In genomic region chr7:155254018-155254417, GRCh38 we compare ENCODE assay signal across 27 cellular contexts.
"Had no signal": no experiment of that assay in that cellular context is flagged by ENCODE, and none has a peak within 500 bp of the region (broad histone marks: within the 10 kb centered on the region; RNA-seq: fewer than 3 reads in every experiment).

No MANE protein-coding gene starts in this region.

- H3K36me3 ChIP-seq: esophagus squamous epithelium, left lung, right atrium auricular region, thyroid gland, upper lobe of left lung, vagina had no signal

- FAIRE-seq: colon, endometrium had no signal

- H3K4me1 ChIP-seq: left lung, upper lobe of left lung had no signal

- H3K36me3 Mint-ChIP-seq: activated naive CD4-positive, alpha-beta T cell treated with anti-CD3 and anti-CD28 coated beads, Interleukin-2, amount 50 U/mL, for 72 hours; natural killer cell had no signal

- H3K4me3 ChIP-seq: esophagus squamous epithelium, left lung, lung, right atrium auricular region, thyroid gland, upper lobe of left lung, vagina had no signal

- H3K9me3 Mint-ChIP-seq: activated B cell treated with CpG ODN at 0.5 μM for 24 hours; activated CD8-positive, alpha-beta T cell treated with anti-CD3 and anti-CD28 coated beads for 36 hours; activated naive CD4-positive, alpha-beta T cell treated with anti-CD3 and anti-CD28 coated beads, Interleukin-2, amount 50 U/mL, for 72 hours; natural killer cell; stimulated activated naive CD8-positive, alpha-beta T cell treated with anti-CD3 and anti-CD28 coated beads, Interleukin-15, Interleukin-2, amounts not matched to agents 100 ng/mL and 50 ng/mL, for 24 hours; T-helper 2 cell treated with Interferon-gamma antibody and Interleukin-4, amounts not matched to agents 5 μg/mL and 100 μg/mL, for 36 hours had no signal

- H3K27ac Mint-ChIP-seq: activated B cell treated with CpG ODN at 0.5 μM for 24 hours; activated CD8-positive, alpha-beta T cell treated with anti-CD3 and anti-CD28 coated beads for 36 hours; activated naive CD4-positive, alpha-beta T cell treated with anti-CD3 and anti-CD28 coated beads, Interleukin-2, amount 50 U/mL, for 72 hours; natural killer cell; stimulated activated naive CD8-positive, alpha-beta T cell treated with anti-CD3 and anti-CD28 coated beads, Interleukin-15, Interleukin-2, amounts not matched to agents 100 ng/mL and 50 ng/mL, for 24 hours; T-helper 2 cell treated with Interferon-gamma antibody and Interleukin-4, amounts not matched to agents 5 μg/mL and 100 μg/mL, for 36 hours had no signal

- H3K9me3 ChIP-seq: esophagus squamous epithelium, left lung, right atrium auricular region, thyroid gland, upper lobe of left lung, vagina had no signal

- DNase-seq: activated B cell treated with CpG ODN at 0.5 μM for 24 hours; activated CD4-positive, alpha-beta T cell treated with anti-CD3 and anti-CD28 coated beads, Interleukin-2, amount 50 U/mL, for 1 hour; activated CD8-positive, alpha-beta T cell treated with anti-CD3 and anti-CD28 coated beads for 36 hours; activated naive CD4-positive, alpha-beta T cell; activated T-cell treated with anti-CD3 and anti-CD28 coated beads, Interleukin-2, amount 50 U/mL, for 48 hours; effector CD8-positive, alpha-beta T cell; esophagus squamous epithelium; foreskin melanocyte; kidney glomerular epithelial cell; mesendoderm; natural killer cell; stimulated activated CD4-positive, alpha-beta T cell treated with anti-CD3 and anti-CD28 coated beads, Interleukin-2, amount 100 ng/mL, for 48 hours; substantia nigra; T-helper 1 cell; thyroid gland had no signal

- H3K27ac ChIP-seq: epithelial cell of prostate, esophagus squamous epithelium, left lung, parathyroid adenoma, right atrium auricular region, thyroid gland, upper lobe of left lung, vagina had no signal

- H3K4me3 Mint-ChIP-seq: activated B cell treated with CpG ODN at 0.5 μM for 24 hours; activated CD8-positive, alpha-beta T cell treated with anti-CD3 and anti-CD28 coated beads for 36 hours; natural killer cell; stimulated activated naive CD8-positive, alpha-beta T cell treated with anti-CD3 and anti-CD28 coated beads, Interleukin-15, Interleukin-2, amounts not matched to agents 100 ng/mL and 50 ng/mL, for 24 hours; T-helper 2 cell treated with Interferon-gamma antibody and Interleukin-4, amounts not matched to agents 5 μg/mL and 100 μg/mL, for 36 hours had no signal

- H3K4me1 Mint-ChIP-seq: activated B cell treated with CpG ODN at 0.5 μM for 24 hours, natural killer cell had no signal

- H3K27me3 ChIP-seq: right atrium auricular region, thyroid gland, upper lobe of left lung, vagina had no signal

- ATAC-seq: activated CD8-positive, alpha-beta T cell treated with anti-CD3 and anti-CD28 coated beads for 36 hours; activated naive CD4-positive, alpha-beta T cell treated with anti-CD3 and anti-CD28 coated beads, Interleukin-2, amount 50 U/mL, for 72 hours; left lung; natural killer cell had no signal
